ENCODE assay signal across 8 cellular contexts in the genomic region with DNA sequence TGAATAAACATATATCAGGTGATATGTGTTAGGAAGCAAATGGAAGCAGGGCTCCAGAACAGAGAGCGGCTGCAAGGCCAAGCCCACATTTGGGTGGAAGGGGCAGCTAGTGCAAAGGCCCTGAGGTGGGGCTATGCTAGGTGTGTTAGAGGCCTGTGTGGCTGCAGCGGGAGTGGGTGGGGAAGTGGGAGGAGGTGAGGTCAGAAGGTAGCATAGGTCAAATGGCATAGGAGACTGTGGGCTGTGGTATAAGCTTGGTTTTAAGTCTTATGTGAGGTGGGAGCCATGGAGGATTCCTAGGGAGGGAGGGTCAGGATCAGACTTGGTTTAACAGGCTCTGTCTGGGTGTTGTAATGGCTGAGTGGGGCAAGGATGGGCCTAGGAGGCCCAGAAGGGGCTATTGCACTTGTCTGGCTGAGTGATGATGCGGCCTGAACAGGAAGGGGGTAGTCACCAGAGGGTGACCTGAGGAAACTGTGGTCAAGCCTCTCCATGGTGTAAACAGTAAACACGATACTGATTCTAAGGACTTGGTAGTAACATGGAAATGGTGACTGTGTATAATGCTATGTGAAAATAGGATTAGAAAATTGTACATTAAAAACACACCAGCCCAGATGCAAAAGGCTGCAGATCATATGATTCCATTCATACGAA. TPM values are rescaled to one million over a fixed set of nuclear protein-coding genes. Genes with fewer than 3 reads are reported as not detected.
DNase-seq lines count a peak whose midpoint lies in the region; ATAC-seq and TF ChIP-seq lines count a peak whose summit lies in the region.

No MANE protein-coding gene starts in this region.

- H3K4me3 ChIP-seq in brain microvascular endothelial cell (ENCODE audit: low read depth, low read length) = no peak overlapping the region
- H3K4me3 ChIP-seq in neutrophil (ENCODE audit: low read depth in 1 of 2, low read length in 1 of 2) = no peak overlapping the region

- DNase-seq in Caki2 (ENCODE audit: low read depth) (peak; percentile 35), HPDE6-E6E7 (ENCODE audit: extremely low spot score) (peak; percentile 54), brain microvascular endothelial cell (peak; percentile 87), substantia nigra (lab: John Stamatoyannopoulos, UW) (no peak), LoVo (ENCODE audit: low spot score) (no peak)
- no peak for DNase-seq in stimulated activated CD4-positive, alpha-beta T cell treated with anti-CD3 and anti-CD28 coated beads, Interleukin-2, amount 100 ng/mL, for 24 hours

- peak; percentile 73 for ATAC-seq in GM19467 (IDR thresholded peaks at IDR 0.05; ENCODE audit: unreplicated experiment)

- peaks cover 35 to 38% of the 10 kb centered on the region in 2 experiments for H3K4me1 ChIP-seq in neutrophil (ENCODE audit: control insufficient read depth in 1 of 2, insufficient read depth in 1 of 2, low read depth in 1 of 2, low read length in 1 of 2)

- TF ChIP-seq CTCF in brain microvascular endothelial cell (IDR thresholded peaks at IDR 0.05; ENCODE audit: low read depth, low read length, missing control alignments) (no peak), neutrophil (IDR thresholded peaks at IDR 0.05) (no peak)

- H3K27ac ChIP-seq in brain microvascular endothelial cell = peak overlapping the region; percentile 94
- peak overlapping the region; percentile 36 for H3K27ac ChIP-seq in neutrophil
- H3K27ac ChIP-seq in substantia nigra (ENCODE audit: low read depth, low read length, poor library complexity, severe bottlenecking) = no peak overlapping the region

- H3K36me3 ChIP-seq in brain microvascular endothelial cell (replicated peaks) (no peaks in the 10 kb centered on the region), neutrophil (no peaks in the 10 kb centered on the region)

- H3K27me3 ChIP-seq in brain microvascular endothelial cell (replicated peaks) = no peaks in the 10 kb centered on the region
- H3K27me3 ChIP-seq in neutrophil = no peaks in the 10 kb centered on the region

- no peaks in the 10 kb centered on the region for H3K9me3 ChIP-seq in neutrophil

- in situ Hi-C loops in Caki2 (cut with HindIII; ENCODE audit: low pct_unique_long_range_greater_than_20kb, low sequenced_read_pairs) (no loop called here), brain microvascular endothelial cell (cut with HindIII; ENCODE audit: low pct_ligation_motif_present, low sequenced_read_pairs) (no loop called here)

RNA-seq across cellular contexts. Expression of a gene that starts 31.1 kb away (rescaled TPM):
- 7.6 and 14.8 TPM in 2 replicates for total RNA-seq in Caki2 (2014; rRNA removed; shearing (Covaris generic); ENCODE audit: low replicate concordance)

Comparison
In these comparisons a context has a peak if more than half of its experiments do, and no peak if none do; other contexts are left out.
1. DNase-seq: peak in Caki2 (single experiment), HPDE6-E6E7 (single experiment) and brain microvascular endothelial cell (single experiment); none in substantia nigra (0 of 49), LoVo (single experiment) and stimulated activated CD4-positive, alpha-beta T cell treated with anti-CD3 and anti-CD28 coated beads, Interleukin-2, amount 100 ng/mL, for 24 hours (0 of 2).